8 cellular contexts compared by ENCODE assay signal in the genomic region with DNA sequence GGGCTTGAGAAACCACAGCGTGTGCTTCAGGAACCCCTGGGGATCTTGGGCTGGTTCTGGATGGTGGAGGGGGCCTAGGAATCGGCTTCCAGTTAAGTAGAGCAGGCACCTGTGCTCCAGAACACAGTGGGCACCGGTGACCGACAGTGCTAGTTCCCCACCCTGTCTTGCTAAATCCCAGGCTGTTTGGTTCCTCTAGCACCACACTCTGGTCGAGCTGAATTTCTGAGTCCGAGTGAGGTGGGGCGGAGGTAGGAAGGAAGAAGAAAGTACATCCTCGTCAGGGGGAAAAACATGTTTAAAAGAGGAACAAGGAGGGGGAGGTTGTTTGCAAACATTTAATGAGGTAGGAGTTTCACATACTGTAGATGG. TPM values are rescaled to one million over a fixed set of nuclear protein-coding genes. Genes with fewer than 3 reads are reported as not detected.
DNase-seq lines count a peak whose midpoint lies in the region; ATAC-seq and TF ChIP-seq lines count a peak whose summit lies in the region.

No MANE protein-coding gene starts in this region.

- H3K27ac Mint-ChIP-seq in GM23338, result no peak overlapping the region

- no peaks in the 10 kb centered on the region for H3K36me3 ChIP-seq in GM23338 (ENCODE audit: insufficient read depth)
- H3K36me3 ChIP-seq in Loucy (ENCODE audit: insufficient read depth, low read length), result no peaks in the 10 kb centered on the region
- H3K36me3 ChIP-seq in osteoblast (ENCODE audit: insufficient read depth, low read length), result peaks cover 25% of the 10 kb centered on the region

- H3K9ac ChIP-seq in Loucy (ENCODE audit: low read depth, low read length, poor library complexity, severe bottlenecking), result peak overlapping the region; percentile 60

- H3K9me2 ChIP-seq in GM23338 (ENCODE audit: insufficient read depth), result no peaks in the 10 kb centered on the region
- H3K9me2 ChIP-seq in Loucy (replicated peaks; ENCODE audit: low read depth, low read length), result no peaks in the 10 kb centered on the region

- H3K4me1 ChIP-seq in GM23338 (ENCODE audit: insufficient read depth), result peaks cover 8% of the 10 kb centered on the region; the same call in 1 of the 2 replicates
- peaks cover 40% of the 10 kb centered on the region for H3K4me1 ChIP-seq in Loucy (ENCODE audit: insufficient read depth, low read length, poor library complexity, severe bottlenecking)
- H3K4me1 ChIP-seq in osteoblast (ENCODE audit: insufficient read depth, low read length), result peaks cover 37% of the 10 kb centered on the region

- no peak overlapping the region for H3K4me2 ChIP-seq in GM23338
- peak overlapping the region; percentile 88 for H3K4me2 ChIP-seq in Loucy (ENCODE audit: low read depth, low read length, poor library complexity, severe bottlenecking)
- peak overlapping the region; percentile 35 for H3K4me2 ChIP-seq in osteoblast (ENCODE audit: insufficient read depth, low read length)

- H3K27me3 ChIP-seq in GM23338 (ENCODE audit: insufficient read depth), result no peaks in the 10 kb centered on the region
- H3K27me3 ChIP-seq in Loucy (ENCODE audit: insufficient read depth, low read length, poor library complexity, severe bottlenecking), result no peaks in the 10 kb centered on the region
- no peaks in the 10 kb centered on the region for H3K27me3 ChIP-seq in osteoblast (ENCODE audit: insufficient read depth, low read length)

- H3K9me3 ChIP-seq in Loucy (ENCODE audit: insufficient read depth, low read depth, low read length) (no peaks in the 10 kb centered on the region), osteoblast (ENCODE audit: low read depth, low read length) (no peaks in the 10 kb centered on the region)

- no peaks in the 10 kb centered on the region; the same call in 2 of the 3 replicates for H3K9me3 Mint-ChIP-seq in GM23338

- H3K79me2 ChIP-seq in GM23338 (replicated peaks; ENCODE audit: insufficient read depth) (peaks cover 70% of the 10 kb centered on the region), Loucy (ENCODE audit: insufficient read depth, low read length) (peaks cover 57% of the 10 kb centered on the region; the same call in 1 of the 2 replicates), osteoblast (ENCODE audit: insufficient read depth, low read length) (peaks cover 41% of the 10 kb centered on the region)

- H4K20me1 ChIP-seq in GM23338 (replicated peaks; ENCODE audit: insufficient read depth) (peaks cover 27% of the 10 kb centered on the region), Loucy (ENCODE audit: insufficient read depth, low read length, poor library complexity, severe bottlenecking) (peaks cover 6% of the 10 kb centered on the region), osteoblast (ENCODE audit: insufficient read depth, low read length) (peaks cover 40% of the 10 kb centered on the region)

- ATAC-seq in GM18511 (IDR thresholded peaks at IDR 0.05; ENCODE audit: unreplicated experiment) (peak; percentile 34), GM23338 (peak; percentile 72)

- no peaks in the 10 kb centered on the region for H3K36me3 Mint-ChIP-seq in GM23338 (ENCODE audit: low read depth)

- H3K4me1 Mint-ChIP-seq in GM23338, result peaks cover 34% of the 10 kb centered on the region

- peaks cover 3% of the 10 kb centered on the region for H3K27me3 Mint-ChIP-seq in GM23338 (ENCODE audit: insufficient read depth, low read depth, poor library complexity)

- H2AFZ ChIP-seq in GM23338, result no peak overlapping the region
- no peak overlapping the region for H2AFZ ChIP-seq in Loucy (ENCODE audit: low read length)
- no peak overlapping the region for H2AFZ ChIP-seq in osteoblast (ENCODE audit: low read length)

- no peak overlapping the region for H3K4me3 Mint-ChIP-seq in GM23338

- DNase-seq in GM23338 (ENCODE audit: low spot score) (peak; percentile 52), caudate nucleus (lab: John Stamatoyannopoulos, UW) (no peak), osteoblast (ENCODE audit: insufficient read length, low spot score, missing footprints) (no peak), NCI-H510A (lab: John Stamatoyannopoulos, UW) (no peak), NCI-H1436 treated with DMSO at 0.1 percent for 48 hours (lab: John Stamatoyannopoulos, UW) (no peak), NCI-H226 (no peak)

- no peak overlapping the region for H3K27ac ChIP-seq in GM23338 (ENCODE audit: low read depth)
- H3K27ac ChIP-seq in caudate nucleus (ENCODE audit: low read depth, low read length), result peak overlapping the region; percentile 42
- peak overlapping the region; percentile 69 for H3K27ac ChIP-seq in osteoblast (ENCODE audit: low read depth, low read length)

- TF ChIP-seq CTCF in GM23338 (conservative IDR thresholded peaks at IDR 0.05; ENCODE audit: low read depth in 2 of 2) (peak; percentile 11 to 59; a peak in 2 of 4 replicates), Loucy (conservative IDR thresholded peaks at IDR 0.05; ENCODE audit: low read length) (peak; percentile 30; the same call in 1 of the 2 replicates), osteoblast (IDR thresholded peaks at IDR 0.05; ENCODE audit: extremely low read depth, low read depth, low read length) (no peak)

- H3F3A ChIP-seq in GM23338 (replicated peaks; ENCODE audit: low read depth), result no peaks in the 10 kb centered on the region
- peaks cover 12% of the 10 kb centered on the region; the same call in 1 of the 2 replicates for H3F3A ChIP-seq in Loucy (ENCODE audit: low read depth)

- no peak overlapping the region for H3K4me3 ChIP-seq in GM23338
- H3K4me3 ChIP-seq in Loucy (ENCODE audit: low read length, poor library complexity, severe bottlenecking), result peak overlapping the region; percentile 53
- H3K4me3 ChIP-seq in osteoblast (ENCODE audit: insufficient read depth, low read length), result no peak overlapping the region

TF ChIP-seq in GM23338, 12 proteins besides CTCF, POLR2A, EP300 and RAD21:
- TF ChIP-seq EZH2 (IDR thresholded peaks at IDR 0.05; ENCODE audit: low read depth, unreplicated experiment), result no peak
- no peak for TF ChIP-seq JUNB (IDR thresholded peaks at IDR 0.05; ENCODE audit: unreplicated experiment)
- no peak for TF ChIP-seq STAT1 (IDR thresholded peaks at IDR 0.05; ENCODE audit: unreplicated experiment)
- TF ChIP-seq, protein P1, sequence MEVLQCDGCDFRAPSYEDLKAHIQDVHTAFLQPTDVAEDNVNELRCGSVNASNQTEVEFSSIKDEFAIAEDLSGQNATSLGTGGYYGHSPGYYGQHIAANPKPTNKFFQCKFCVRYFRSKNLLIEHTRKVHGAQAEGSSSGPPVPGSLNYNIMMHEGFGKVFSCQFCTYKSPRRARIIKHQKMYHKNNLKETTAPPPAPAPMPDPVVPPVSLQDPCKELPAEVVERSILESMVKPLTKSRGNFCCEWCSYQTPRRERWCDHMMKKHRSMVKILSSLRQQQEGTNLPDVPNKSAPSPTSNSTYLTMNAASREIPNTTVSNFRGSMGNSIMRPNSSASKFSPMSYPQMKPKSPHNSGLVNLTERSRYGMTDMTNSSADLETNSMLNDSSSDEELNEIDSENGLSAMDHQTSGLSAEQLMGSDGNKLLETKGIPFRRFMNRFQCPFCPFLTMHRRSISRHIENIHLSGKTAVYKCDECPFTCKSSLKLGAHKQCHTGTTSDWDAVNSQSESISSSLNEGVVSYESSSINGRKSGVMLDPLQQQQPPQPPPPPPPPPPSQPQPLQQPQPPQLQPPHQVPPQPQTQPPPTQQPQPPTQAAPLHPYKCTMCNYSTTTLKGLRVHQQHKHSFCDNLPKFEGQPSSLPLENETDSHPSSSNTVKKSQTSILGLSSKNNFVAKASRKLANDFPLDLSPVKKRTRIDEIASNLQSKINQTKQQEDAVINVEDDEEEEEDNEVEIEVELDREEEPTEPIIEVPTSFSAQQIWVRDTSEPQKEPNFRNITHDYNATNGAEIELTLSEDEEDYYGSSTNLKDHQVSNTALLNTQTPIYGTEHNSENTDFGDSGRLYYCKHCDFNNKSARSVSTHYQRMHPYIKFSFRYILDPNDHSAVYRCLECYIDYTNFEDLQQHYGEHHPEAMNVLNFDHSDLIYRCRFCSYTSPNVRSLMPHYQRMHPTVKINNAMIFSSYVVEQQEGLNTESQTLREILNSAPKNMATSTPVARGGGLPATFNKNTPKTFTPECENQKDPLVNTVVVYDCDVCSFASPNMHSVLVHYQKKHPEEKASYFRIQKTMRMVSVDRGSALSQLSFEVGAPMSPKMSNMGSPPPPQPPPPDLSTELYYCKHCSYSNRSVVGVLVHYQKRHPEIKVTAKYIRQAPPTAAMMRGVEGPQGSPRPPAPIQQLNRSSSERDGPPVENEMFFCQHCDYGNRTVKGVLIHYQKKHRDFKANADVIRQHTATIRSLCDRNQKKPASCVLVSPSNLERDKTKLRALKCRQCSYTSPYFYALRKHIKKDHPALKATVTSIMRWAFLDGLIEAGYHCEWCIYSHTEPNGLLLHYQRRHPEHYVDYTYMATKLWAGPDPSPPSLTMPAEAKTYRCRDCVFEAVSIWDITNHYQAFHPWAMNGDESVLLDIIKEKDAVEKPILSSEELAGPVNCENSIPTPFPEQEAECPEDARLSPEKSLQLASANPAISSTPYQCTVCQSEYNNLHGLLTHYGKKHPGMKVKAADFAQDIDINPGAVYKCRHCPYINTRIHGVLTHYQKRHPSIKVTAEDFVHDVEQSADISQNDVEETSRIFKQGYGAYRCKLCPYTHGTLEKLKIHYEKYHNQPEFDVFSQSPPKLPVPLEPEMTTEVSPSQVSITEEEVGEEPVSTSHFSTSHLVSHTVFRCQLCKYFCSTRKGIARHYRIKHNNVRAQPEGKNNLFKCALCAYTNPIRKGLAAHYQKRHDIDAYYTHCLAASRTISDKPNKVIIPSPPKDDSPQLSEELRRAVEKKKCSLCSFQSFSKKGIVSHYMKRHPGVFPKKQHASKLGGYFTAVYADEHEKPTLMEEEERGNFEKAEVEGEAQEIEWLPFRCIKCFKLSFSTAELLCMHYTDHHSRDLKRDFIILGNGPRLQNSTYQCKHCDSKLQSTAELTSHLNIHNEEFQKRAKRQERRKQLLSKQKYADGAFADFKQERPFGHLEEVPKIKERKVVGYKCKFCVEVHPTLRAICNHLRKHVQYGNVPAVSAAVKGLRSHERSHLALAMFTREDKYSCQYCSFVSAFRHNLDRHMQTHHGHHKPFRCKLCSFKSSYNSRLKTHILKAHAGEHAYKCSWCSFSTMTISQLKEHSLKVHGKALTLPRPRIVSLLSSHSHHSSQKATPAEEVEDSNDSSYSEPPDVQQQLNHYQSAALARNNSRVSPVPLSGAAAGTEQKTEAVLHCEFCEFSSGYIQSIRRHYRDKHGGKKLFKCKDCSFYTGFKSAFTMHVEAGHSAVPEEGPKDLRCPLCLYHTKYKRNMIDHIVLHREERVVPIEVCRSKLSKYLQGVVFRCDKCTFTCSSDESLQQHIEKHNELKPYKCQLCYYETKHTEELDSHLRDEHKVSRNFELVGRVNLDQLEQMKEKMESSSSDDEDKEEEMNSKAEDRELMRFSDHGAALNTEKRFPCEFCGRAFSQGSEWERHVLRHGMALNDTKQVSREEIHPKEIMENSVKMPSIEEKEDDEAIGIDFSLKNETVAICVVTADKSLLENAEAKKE (CRISPR knock-in tag; IDR thresholded peaks at IDR 0.05), result no peak

RNA-seq across cellular contexts. Expression of a gene that starts 29.1 kb away (rescaled TPM):
- total RNA-seq in GM23338 (2014; rRNA removed; shearing (Covaris generic)), result 142 and 150 TPM in 2 replicates
- 27.5 and 31.6 TPM in 2 replicates for polyA plus RNA-seq in GM23338 (2016; fragmentation: Nextera tagmentation; extraction: Ambion mirVana)
- total RNA-seq in osteoblast, result 76.6 and 86.5 TPM in 2 replicates
